Comparison of ENCODE assay signal across 10 cellular contexts in genomic region chrX:46979340-46979739, GRCh38.
DNase-seq lines count a peak whose midpoint lies in the region; ATAC-seq and TF ChIP-seq lines count a peak whose summit lies in the region.
"Had no signal": no experiment of that assay in that cellular context is flagged by ENCODE, and none has a peak within 500 bp of the region (broad histone marks: within the 10 kb centered on the region; RNA-seq: fewer than 3 reads in every experiment).

No MANE protein-coding gene starts in this region.

- H3K27me3 ChIP-seq in CD4-positive, alpha-beta T cell (ENCODE audit: control insufficient read depth, insufficient read depth, low read length), result no peaks in the 10 kb centered on the region
- H3K27me3 ChIP-seq: ascending aorta, stomach had no signal

- H3K9me3 Mint-ChIP-seq in CD4-positive, alpha-beta T cell, result no peaks in the 10 kb centered on the region
- no peaks in the 10 kb centered on the region for H3K9me3 Mint-ChIP-seq in stimulated activated naive CD8-positive, alpha-beta T cell treated with anti-CD3 and anti-CD28 coated beads, Interleukin-15, amount 100 ng/mL, for 72 hours

- TF ChIP-seq CTCF in WI38 (IDR thresholded peaks at IDR 0.05; ENCODE audit: low read depth, low read length) (no peak), fibroblast of villous mesenchyme (IDR thresholded peaks at IDR 0.05; ENCODE audit: insufficient read depth, low read depth, low read length) (no peak)
- TF ChIP-seq CTCF in CD4-positive, alpha-beta T cell (IDR thresholded peaks at IDR 0.05), result no peak

- no peaks in the 10 kb centered on the region for H3K27me3 Mint-ChIP-seq in CD4-positive, alpha-beta T cell
- H3K27me3 Mint-ChIP-seq in stimulated activated naive CD8-positive, alpha-beta T cell treated with anti-CD3 and anti-CD28 coated beads, Interleukin-15, amount 100 ng/mL, for 72 hours, result no peaks in the 10 kb centered on the region

- H3K27ac ChIP-seq in CD4-positive, alpha-beta T cell (ENCODE audit: low read depth, low read length), result no peak overlapping the region
- H3K27ac ChIP-seq: stomach had no signal

- no peaks in the 10 kb centered on the region for H3K4me1 Mint-ChIP-seq in CD4-positive, alpha-beta T cell (ENCODE audit: low read depth)
- H3K4me1 Mint-ChIP-seq in stimulated activated naive CD8-positive, alpha-beta T cell treated with anti-CD3 and anti-CD28 coated beads, Interleukin-15, amount 100 ng/mL, for 72 hours, result no peaks in the 10 kb centered on the region

- CTCF ChIA-PET in CD4-positive, alpha-beta T cell (lab: Charles Lee), result no interaction called here

- H3K9me3 ChIP-seq in CD4-positive, alpha-beta T cell (ENCODE audit: control insufficient read depth, low read length), result no peaks in the 10 kb centered on the region
- H3K9me3 ChIP-seq: ascending aorta had no signal

- H3K27ac Mint-ChIP-seq in CD4-positive, alpha-beta T cell, result no peak overlapping the region
- H3K27ac Mint-ChIP-seq in stimulated activated naive CD8-positive, alpha-beta T cell treated with anti-CD3 and anti-CD28 coated beads, Interleukin-15, amount 100 ng/mL, for 72 hours, result no peak overlapping the region

- no peaks in the 10 kb centered on the region for H3K36me3 Mint-ChIP-seq in CD4-positive, alpha-beta T cell (ENCODE audit: low read depth)

- POLR2A ChIA-PET in CD4-positive, alpha-beta T cell (lab: Charles Lee), result no interaction called here

- H3K4me3 Mint-ChIP-seq in CD4-positive, alpha-beta T cell, result no peak overlapping the region
- no peak overlapping the region for H3K4me3 Mint-ChIP-seq in stimulated activated naive CD8-positive, alpha-beta T cell treated with anti-CD3 and anti-CD28 coated beads, Interleukin-15, amount 100 ng/mL, for 72 hours

- intact Hi-C loops in CD4-positive, alpha-beta T cell (cut with DNase I, micrococcal nuclease), result loop anchor here in 1 of 2 experiments (2.0 kb wide), 1 partner anchor 221 kb away; the partner anchor contains the start of gene SLC9A7

- ATAC-seq in CD4-positive, alpha-beta T cell (ENCODE audit: poor library complexity), result no peak
- ATAC-seq in GM18873 (IDR thresholded peaks at IDR 0.05; ENCODE audit: low FRiP score, unreplicated experiment) (no peak), GM21576 (IDR thresholded peaks at IDR 0.05; ENCODE audit: unreplicated experiment) (no peak)
- ATAC-seq in stimulated activated naive CD8-positive, alpha-beta T cell treated with anti-CD3 and anti-CD28 coated beads, Interleukin-15, amount 100 ng/mL, for 72 hours, result no peak

- H3K4me3 ChIP-seq in WI38 (ENCODE audit: low read depth, low read length) (peak overlapping the region; percentile 30; the same call in 1 of the 2 replicates), fibroblast of villous mesenchyme (ENCODE audit: low read depth, low read length) (no peak overlapping the region)
- H3K4me3 ChIP-seq: ascending aorta, stomach had no signal

- DNase-seq in A172 (ENCODE audit: low spot score), result peak; percentile 43
- DNase-seq in HS-27A (ENCODE audit: low read depth), result peak; percentile 34
- peak; percentile 75 for DNase-seq in fibroblast of villous mesenchyme (ENCODE audit: low read depth)
- no peak for DNase-seq in CD4-positive, alpha-beta T cell
- DNase-seq in stimulated activated naive CD8-positive, alpha-beta T cell treated with anti-CD3 and anti-CD28 coated beads, Interleukin-15, amount 100 ng/mL, for 72 hours, result no peak

Comparison
In these comparisons a context has a peak if more than half of its experiments do, and no peak if none do; other contexts are left out.
1. DNase-seq: peak in A172 (single experiment), HS-27A (single experiment) and fibroblast of villous mesenchyme (single experiment); none in CD4-positive, alpha-beta T cell (0 of 10) and stimulated activated naive CD8-positive, alpha-beta T cell treated with anti-CD3 and anti-CD28 coated beads, Interleukin-15, amount 100 ng/mL, for 72 hours (0 of 2).